20 cellular contexts compared by ENCODE assay signal in genomic region chr4:10832989-10833635, GRCh38.
A peak's percentile ranks its signal among the peaks of the same experiment; 100 is the strongest.
DNase-seq lines count a peak whose midpoint lies in the region; ATAC-seq and TF ChIP-seq lines count a peak whose summit lies in the region.
"Had no signal": no experiment of that assay in that cellular context is flagged by ENCODE, and none has a peak within 500 bp of the region (broad histone marks: within the 10 kb centered on the region; RNA-seq: fewer than 3 reads in every experiment).

No MANE protein-coding gene starts in this region.

- H3K9me3 Mint-ChIP-seq in activated B cell treated with CpG ODN at 0.5 μM for 24 hours = peaks cover 3% of the 10 kb centered on the region
- H3K9me3 Mint-ChIP-seq in stimulated activated memory B cell treated with anti-CD40 and anti-IgM and Interleukin-4, amounts not matched to agents 10 μg/mL and 1 μg/mL and 100 μg/mL, for 72 hours = peaks cover 8% of the 10 kb centered on the region
- H3K9me3 Mint-ChIP-seq: T-cell had no signal

- peak overlapping the region; percentile 24 for H3K4me3 Mint-ChIP-seq in activated B cell treated with CpG ODN at 0.5 μM for 24 hours
- H3K4me3 Mint-ChIP-seq in stimulated activated memory B cell treated with anti-CD40 and anti-IgM and Interleukin-4, amounts not matched to agents 10 μg/mL and 1 μg/mL and 100 μg/mL, for 72 hours = peak overlapping the region; percentile 9
- H3K4me3 Mint-ChIP-seq: neural crest cell, T-cell had no signal

- POLR2A ChIA-PET in activated B cell treated with CpG ODN at 0.5 μM for 24 hours (lab: Charles Lee) = no interaction called here

- TF ChIP-seq CTCF in activated B cell treated with CpG ODN at 0.5 μM for 24 hours (IDR thresholded peaks at IDR 0.05) = no peak
- no peak for TF ChIP-seq CTCF in brain microvascular endothelial cell (IDR thresholded peaks at IDR 0.05; ENCODE audit: low read depth, low read length, missing control alignments)

- peak overlapping the region; percentile 15 for H3K27ac Mint-ChIP-seq in activated B cell treated with CpG ODN at 0.5 μM for 24 hours
- peak overlapping the region; percentile 38 for H3K27ac Mint-ChIP-seq in stimulated activated memory B cell treated with anti-CD40 and anti-IgM and Interleukin-4, amounts not matched to agents 10 μg/mL and 1 μg/mL and 100 μg/mL, for 72 hours
- H3K27ac Mint-ChIP-seq: T-cell had no signal

- no peak overlapping the region for H3K4me3 ChIP-seq in brain microvascular endothelial cell (ENCODE audit: low read depth, low read length)
- H3K4me3 ChIP-seq: heart right ventricle, K562, psoas muscle, thyroid gland had no signal

- no peak overlapping the region for H3K27ac ChIP-seq in brain microvascular endothelial cell
- H3K27ac ChIP-seq: heart right ventricle, psoas muscle, thyroid gland had no signal

- H3K36me3 Mint-ChIP-seq in activated B cell treated with CpG ODN at 0.5 μM for 24 hours (ENCODE audit: low read depth) = peaks cover 2% of the 10 kb centered on the region
- peaks cover 8% of the 10 kb centered on the region for H3K36me3 Mint-ChIP-seq in stimulated activated memory B cell treated with anti-CD40 and anti-IgM and Interleukin-4, amounts not matched to agents 10 μg/mL and 1 μg/mL and 100 μg/mL, for 72 hours
- H3K36me3 Mint-ChIP-seq: T-cell had no signal

- in situ Hi-C loops in brain microvascular endothelial cell (cut with HindIII; ENCODE audit: low pct_ligation_motif_present, low sequenced_read_pairs) = no loop called here

- DNase-seq in MV-4-11 (lab: John Stamatoyannopoulos, UW) (peak; percentile 77), NCI-H446 (lab: John Stamatoyannopoulos, UW) (peak; percentile 9 to 67), activated B cell treated with CpG ODN at 0.5 μM for 24 hours (no peak), Kasumi-1 (lab: John Stamatoyannopoulos, UW) (no peak), brain microvascular endothelial cell (no peak)
- no peak for DNase-seq in activated effector memory CD4-positive, alpha-beta T cell treated with Interleukin-2 at 50 U/mL for 16 hours
- DNase-seq: activated CD8-positive, alpha-beta memory T cell treated with anti-CD3 and anti-CD28 coated beads for 24 hours; BE2C; caudate nucleus; H7; heart right ventricle; mammary epithelial cell; NK-92 treated with Interleukin-12 subunit alpha and Interleukin-12 subunit beta, amount 100 ng/mL, for 24 hours; psoas muscle; T-cell; thyroid gland had no signal

- no peaks in the 10 kb centered on the region for H3K27me3 ChIP-seq in brain microvascular endothelial cell (replicated peaks)
- H3K27me3 ChIP-seq: BE2C, heart right ventricle, thyroid gland had no signal

- ATAC-seq in activated B cell treated with CpG ODN at 0.5 μM for 24 hours (ENCODE audit: low read depth) = no peak
- ATAC-seq in stimulated activated memory B cell treated with anti-CD40 and anti-IgM and Interleukin-4, amounts not matched to agents 10 μg/mL and 1 μg/mL and 100 μg/mL, for 72 hours = no peak
- ATAC-seq: heart right ventricle, K562, psoas muscle, Right ventricle myocardium inferior, T-cell had no signal

- intact Hi-C loops in activated B cell treated with CpG ODN at 0.5 μM for 24 hours (cut with micrococcal nuclease) = no loop called here

- no peaks in the 10 kb centered on the region for H3K27me3 Mint-ChIP-seq in activated B cell treated with CpG ODN at 0.5 μM for 24 hours
- H3K27me3 Mint-ChIP-seq in stimulated activated memory B cell treated with anti-CD40 and anti-IgM and Interleukin-4, amounts not matched to agents 10 μg/mL and 1 μg/mL and 100 μg/mL, for 72 hours = no peaks in the 10 kb centered on the region
- H3K27me3 Mint-ChIP-seq: T-cell had no signal

- CTCF ChIA-PET in activated B cell treated with CpG ODN at 0.5 μM for 24 hours (lab: Charles Lee) = no interaction called here

- H3K4me1 Mint-ChIP-seq in activated B cell treated with CpG ODN at 0.5 μM for 24 hours = peaks cover 33% of the 10 kb centered on the region
- peaks cover 18% of the 10 kb centered on the region for H3K4me1 Mint-ChIP-seq in stimulated activated memory B cell treated with anti-CD40 and anti-IgM and Interleukin-4, amounts not matched to agents 10 μg/mL and 1 μg/mL and 100 μg/mL, for 72 hours
- H3K4me1 Mint-ChIP-seq: T-cell had no signal

- no peaks in the 10 kb centered on the region for H3K36me3 ChIP-seq in brain microvascular endothelial cell (replicated peaks)
- H3K36me3 ChIP-seq: BE2C, heart right ventricle, thyroid gland had no signal

Comparison
In these comparisons a context has a peak if more than half of its experiments do, and no peak if none do; other contexts are left out.
1. DNase-seq: peak in MV-4-11 (single experiment) and NCI-H446 (2 of 2); none in activated B cell treated with CpG ODN at 0.5 μM for 24 hours (single experiment), activated effector memory CD4-positive, alpha-beta T cell treated with Interleukin-2 at 50 U/mL for 16 hours (single experiment), Kasumi-1 (0 of 2) and brain microvascular endothelial cell (single experiment).